In the genomic region with DNA sequence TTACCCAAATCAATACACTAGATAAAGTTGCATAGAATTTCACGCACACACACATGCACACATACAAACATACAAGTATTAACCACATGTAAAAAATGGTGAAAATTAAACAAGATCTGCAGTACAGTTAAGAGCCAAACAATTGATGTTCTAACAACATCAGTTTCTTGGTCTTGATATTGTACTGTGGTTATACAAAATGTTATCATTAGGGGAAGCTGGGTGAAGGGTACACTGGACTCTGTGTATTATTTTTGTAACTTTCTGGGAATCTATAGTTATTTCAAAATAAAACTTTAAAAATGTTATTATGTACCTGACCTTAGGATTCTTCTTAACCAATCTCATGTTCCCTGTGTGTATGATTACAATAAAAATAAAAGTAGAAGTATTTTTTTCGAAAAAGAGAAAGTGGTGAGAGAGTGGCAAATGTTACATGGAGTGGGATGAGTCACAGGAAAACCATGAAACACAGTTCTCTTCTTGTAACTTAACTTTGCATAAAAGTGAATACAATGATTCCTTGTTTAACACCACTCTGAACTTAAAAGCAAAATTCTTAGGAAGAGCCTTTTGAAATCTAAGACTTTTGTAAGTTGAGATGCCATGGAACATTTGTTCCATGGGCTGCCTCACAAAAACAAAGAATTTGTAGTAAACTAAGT, we compare ENCODE assay signal across 15 cellular contexts.
DNase-seq lines count a peak whose midpoint lies in the region; ATAC-seq and TF ChIP-seq lines count a peak whose summit lies in the region.
"Had no signal": no experiment of that assay in that cellular context is flagged by ENCODE, and none has a peak within 500 bp of the region (broad histone marks: within the 10 kb centered on the region; RNA-seq: fewer than 3 reads in every experiment).

No MANE protein-coding gene starts in this region.

- no peaks in the 10 kb centered on the region for H3K36me3 ChIP-seq in transverse colon
- H3K36me3 ChIP-seq: BLaER1 treated with 17β-estradiol and CSF1 and Interleukin-3, amounts not matched to agents 10 nM and 100 nM had no signal

- peaks cover 62% of the 10 kb centered on the region for H3K4me1 Mint-ChIP-seq in activated naive CD8-positive, alpha-beta T cell treated with anti-CD3 and anti-CD28 coated beads, Interleukin-2, amount 50 U/mL, for 24 hours
- H3K4me1 Mint-ChIP-seq in effector memory CD8-positive, alpha-beta T cell (ENCODE audit: low read depth in 2 of 2): peaks cover 0 to 8% of the 10 kb centered on the region in 2 donors
- H3K4me1 Mint-ChIP-seq: nephron progenitor cell had no signal

- H3K9me3 ChIP-seq in transverse colon: no peaks in the 10 kb centered on the region
- H3K9me3 ChIP-seq: body of pancreas had no signal

- intact Hi-C loops in transverse colon (cut with DNase I; ENCODE audit: low total_unique reads): no loop called here

- WGBS in transverse colon (ENCODE audit: low coverage in 1 of 2), 2 donors: 87 to 88% methylated on average over 2 of the region's 2 CpGs

- DNase-seq in A172 (ENCODE audit: low spot score) (peak; percentile 76), HCEC 1CT (peak; percentile 11), foreskin melanocyte (peak; percentile 83), NAMALWA (ENCODE audit: low spot score) (no peak), transverse colon (no peak)
- no peak for DNase-seq in activated naive CD8-positive, alpha-beta T cell treated with anti-CD3 and anti-CD28 coated beads, Interleukin-2, amount 50 U/mL, for 24 hours
- no peak for DNase-seq in stimulated activated CD4-positive, alpha-beta T cell treated with anti-CD3 and anti-CD28 coated beads, Interleukin-1b, Interleukin-23, amount 100 ng/mL, for 48 hours
- DNase-seq in effector memory CD8-positive, alpha-beta T cell: no peak
- DNase-seq: body of pancreas; erythroblast; GDM1; Kasumi-1; nephron progenitor cell; stimulated activated CD8-positive, alpha-beta memory T cell treated with anti-CD3 and anti-CD28 coated beads, Interleukin-4, amount 100 ng/mL, for 48 hours had no signal

- no peak overlapping the region for H3K27ac ChIP-seq in transverse colon
- H3K27ac ChIP-seq: BLaER1 treated with 17β-estradiol and CSF1 and Interleukin-3, amounts not matched to agents 10 nM and 100 nM; body of pancreas had no signal

- H3K4me3 ChIP-seq in transverse colon: no peak overlapping the region
- H3K4me3 ChIP-seq: BLaER1 treated with 17β-estradiol and CSF1 and Interleukin-3, amounts not matched to agents 10 nM and 100 nM; body of pancreas had no signal

- peak; percentile 75 for ATAC-seq in activated naive CD8-positive, alpha-beta T cell treated with anti-CD3 and anti-CD28 coated beads, Interleukin-2, amount 50 U/mL, for 24 hours
- ATAC-seq in effector memory CD8-positive, alpha-beta T cell (replicated peaks): no peak
- ATAC-seq: body of pancreas had no signal

- H3K27me3 Mint-ChIP-seq in activated naive CD8-positive, alpha-beta T cell treated with anti-CD3 and anti-CD28 coated beads, Interleukin-2, amount 50 U/mL, for 24 hours: no peaks in the 10 kb centered on the region
- H3K27me3 Mint-ChIP-seq in effector memory CD8-positive, alpha-beta T cell: peaks cover 0 to 11% of the 10 kb centered on the region in 2 donors

- TF ChIP-seq POLR2A in transverse colon (IDR thresholded peaks at IDR 0.05): no peak

- H3K36me3 Mint-ChIP-seq in activated naive CD8-positive, alpha-beta T cell treated with anti-CD3 and anti-CD28 coated beads, Interleukin-2, amount 50 U/mL, for 24 hours (ENCODE audit: low read depth): peaks cover 11% of the 10 kb centered on the region
- H3K36me3 Mint-ChIP-seq in effector memory CD8-positive, alpha-beta T cell (ENCODE audit: insufficient read depth): no peaks in the 10 kb centered on the region

- in situ Hi-C loops in transverse colon (cut with MboI; ENCODE audit: low pct_ligation_motif_present in 1 of 4, low pct_unique_long_range_greater_than_20kb in 1 of 4, low sequenced_read_pairs in 3 of 4): no loop called here

- no peaks in the 10 kb centered on the region for H3K4me1 ChIP-seq in transverse colon
- H3K4me1 ChIP-seq: body of pancreas had no signal

- peak overlapping the region; percentile 90 for H3K27ac Mint-ChIP-seq in activated naive CD8-positive, alpha-beta T cell treated with anti-CD3 and anti-CD28 coated beads, Interleukin-2, amount 50 U/mL, for 24 hours
- H3K27ac Mint-ChIP-seq in effector memory CD8-positive, alpha-beta T cell: no peak overlapping the region
- H3K27ac Mint-ChIP-seq: nephron progenitor cell had no signal

- no peaks in the 10 kb centered on the region for H3K27me3 ChIP-seq in transverse colon
- H3K27me3 ChIP-seq: BLaER1 treated with 17β-estradiol and CSF1 and Interleukin-3, amounts not matched to agents 10 nM and 100 nM; body of pancreas had no signal

- TF ChIP-seq EP300 in transverse colon (IDR thresholded peaks at IDR 0.05; ENCODE audit: low read depth): no peak

- TF ChIP-seq CTCF in transverse colon (IDR thresholded peaks at IDR 0.05): no peak

- peak overlapping the region; percentile 66 for H3K4me3 Mint-ChIP-seq in activated naive CD8-positive, alpha-beta T cell treated with anti-CD3 and anti-CD28 coated beads, Interleukin-2, amount 50 U/mL, for 24 hours
- no peak overlapping the region for H3K4me3 Mint-ChIP-seq in effector memory CD8-positive, alpha-beta T cell
- H3K4me3 Mint-ChIP-seq: nephron progenitor cell had no signal

- H3K9me3 Mint-ChIP-seq in activated naive CD8-positive, alpha-beta T cell treated with anti-CD3 and anti-CD28 coated beads, Interleukin-2, amount 50 U/mL, for 24 hours: peaks cover 13% of the 10 kb centered on the region
- H3K9me3 Mint-ChIP-seq in effector memory CD8-positive, alpha-beta T cell: no peaks in the 10 kb centered on the region

Comparison
In these comparisons a context has a peak if more than half of its experiments do, and no peak if none do; other contexts are left out.
1. DNase-seq: peak in A172 (single experiment), HCEC 1CT (single experiment) and foreskin melanocyte (single experiment); none in activated naive CD8-positive, alpha-beta T cell treated with anti-CD3 and anti-CD28 coated beads, Interleukin-2, amount 50 U/mL, for 24 hours (single experiment), NAMALWA (single experiment), transverse colon (single experiment), stimulated activated CD4-positive, alpha-beta T cell treated with anti-CD3 and anti-CD28 coated beads, Interleukin-1b, Interleukin-23, amount 100 ng/mL, for 48 hours (single experiment) and effector memory CD8-positive, alpha-beta T cell (0 of 3).